22 cellular contexts compared by ENCODE assay signal in genomic region chr2:117055499-117056375, GRCh38.
"Had no signal": no experiment of that assay in that cellular context is flagged by ENCODE, and none has a peak within 500 bp of the region (broad histone marks: within the 10 kb centered on the region; RNA-seq: fewer than 3 reads in every experiment).

No MANE protein-coding gene starts in this region.

- H3K36me3 ChIP-seq: left lung, ovary, right atrium auricular region, right lobe of liver, tibial nerve, uterus had no signal

- H3K4me3 ChIP-seq: left lung, lung, ovary, right atrium auricular region, right lobe of liver, smooth muscle cell, tibial nerve, uterus had no signal

- H3K27me3 ChIP-seq: left lung, ovary, right atrium auricular region, right lobe of liver, tibial nerve, uterus had no signal

- H3K9me3 ChIP-seq: right atrium auricular region, right lobe of liver, uterus had no signal

- H3K9me3 Mint-ChIP-seq: mesothelial cell of epicardium had no signal

- H3K27ac ChIP-seq: left lung, ovary, right atrium auricular region, right lobe of liver, tibial nerve, uterus had no signal

- DNase-seq: left colon; left lung; naive B cell; natural killer cell; ovary; right lobe of liver; stimulated activated CD4-positive, alpha-beta T cell treated with anti-CD3 and anti-CD28 coated beads, Interleukin-1b, Interleukin-23, amount 100 ng/mL, for 48 hours; stimulated activated CD4-positive, alpha-beta T cell treated with anti-CD3 and anti-CD28 coated beads, Interleukin-2, amount 100 ng/mL, for 48 hours; stimulated activated CD4-positive, alpha-beta T cell treated with anti-CD3 and anti-CD28 coated beads, Interleukin-4, amount 100 ng/mL, for 4 hours; stimulated activated CD8-positive, alpha-beta memory T cell treated with anti-CD3 and anti-CD28 coated beads, Interleukin-4, amount 100 ng/mL, for 48 hours; stimulated activated naive CD4-positive, alpha-beta T cell treated with Interleukin-2 at 50 U/mL for 16 hours; stimulated activated naive CD8-positive, alpha-beta T cell treated with anti-CD3 and anti-CD28 coated beads, Interleukin-15, amount 100 ng/mL, for 72 hours; substantia nigra; uterus had no signal

- H3K4me1 ChIP-seq: left lung, right atrium auricular region, right lobe of liver, tibial nerve, uterus had no signal

- H3K27ac Mint-ChIP-seq: mesothelial cell of epicardium; naive B cell; natural killer cell; progenitor cell of endocrine pancreas; stimulated activated memory B cell treated with anti-CD40 and anti-IgM and Interleukin-4, amounts not matched to agents 10 μg/mL and 1 μg/mL and 100 μg/mL, for 72 hours; stimulated activated naive CD8-positive, alpha-beta T cell treated with anti-CD3 and anti-CD28 coated beads, Interleukin-15, amount 100 ng/mL, for 72 hours; type B pancreatic cell had no signal

- H3K4me3 Mint-ChIP-seq: mesothelial cell of epicardium; naive B cell; natural killer cell; stimulated activated memory B cell treated with anti-CD40 and anti-IgM and Interleukin-4, amounts not matched to agents 10 μg/mL and 1 μg/mL and 100 μg/mL, for 72 hours; stimulated activated naive CD8-positive, alpha-beta T cell treated with anti-CD3 and anti-CD28 coated beads, Interleukin-15, amount 100 ng/mL, for 72 hours; type B pancreatic cell had no signal

- H3K4me2 ChIP-seq: smooth muscle cell had no signal

- H3K36me3 Mint-ChIP-seq: mesothelial cell of epicardium; naive B cell; natural killer cell; stimulated activated memory B cell treated with anti-CD40 and anti-IgM and Interleukin-4, amounts not matched to agents 10 μg/mL and 1 μg/mL and 100 μg/mL, for 72 hours; type B pancreatic cell had no signal

- H3K4me1 Mint-ChIP-seq: naive B cell; natural killer cell; stimulated activated memory B cell treated with anti-CD40 and anti-IgM and Interleukin-4, amounts not matched to agents 10 μg/mL and 1 μg/mL and 100 μg/mL, for 72 hours; stimulated activated naive CD8-positive, alpha-beta T cell treated with anti-CD3 and anti-CD28 coated beads, Interleukin-15, amount 100 ng/mL, for 72 hours had no signal

- H3K27me3 Mint-ChIP-seq: naive B cell; progenitor cell of endocrine pancreas; stimulated activated memory B cell treated with anti-CD40 and anti-IgM and Interleukin-4, amounts not matched to agents 10 μg/mL and 1 μg/mL and 100 μg/mL, for 72 hours; stimulated activated naive CD8-positive, alpha-beta T cell treated with anti-CD3 and anti-CD28 coated beads, Interleukin-15, amount 100 ng/mL, for 72 hours; type B pancreatic cell had no signal

- ATAC-seq: left colon; left lung; natural killer cell; right lobe of liver; stimulated activated memory B cell treated with anti-CD40 and anti-IgM and Interleukin-4, amounts not matched to agents 10 μg/mL and 1 μg/mL and 100 μg/mL, for 72 hours; stimulated activated naive CD8-positive, alpha-beta T cell treated with anti-CD3 and anti-CD28 coated beads, Interleukin-15, amount 100 ng/mL, for 72 hours had no signal
